In genomic region chr6:131765853-131766135, GRCh38 we compare ENCODE assay signal across 24 cellular contexts. TPM values are rescaled to one million over a fixed set of nuclear protein-coding genes. Genes with fewer than 3 reads are reported as not detected.
DNase-seq lines count a peak whose midpoint lies in the region; FAIRE-seq and TF ChIP-seq lines count a peak whose summit lies in the region.
"Had no signal": no experiment of that assay in that cellular context is flagged by ENCODE, and none has a peak within 500 bp of the region (broad histone marks: within the 10 kb centered on the region; RNA-seq: fewer than 3 reads in every experiment).

No MANE protein-coding gene starts in this region.

- POLR2A ChIA-PET in A673 (lab: Charles Lee; ENCODE audit: low non-redundant PET), result no interaction called here

- H2AFZ ChIP-seq in astrocyte (ENCODE audit: low read depth, low read length), result no peak overlapping the region

- H3K4me1 ChIP-seq in A673 (ENCODE audit: insufficient read depth, low read length, poor library complexity, severe bottlenecking), result peaks cover 51% of the 10 kb centered on the region
- peaks cover 9% of the 10 kb centered on the region for H3K4me1 ChIP-seq in astrocyte (ENCODE audit: insufficient read depth, low read length)
- H3K4me1 ChIP-seq in skeletal muscle satellite cell (ENCODE audit: control insufficient read depth, insufficient read depth, low read length), result peaks cover 41% of the 10 kb centered on the region
- H3K4me1 ChIP-seq in BE2C, result no peaks in the 10 kb centered on the region
- H3K4me1 ChIP-seq: A549 had no signal

- H3K4me2 ChIP-seq in astrocyte (ENCODE audit: low read length) (no peak overlapping the region), skeletal muscle satellite cell (ENCODE audit: low read length) (peak overlapping the region; percentile 2)
- H3K4me2 ChIP-seq: A549 had no signal

- DNase-seq in A673 (ENCODE audit: low spot score) (no peak), HFFc6 (no peak), astrocyte (ENCODE audit: low read depth) (no peak), NCI-H2081 (lab: John Stamatoyannopoulos, UW) (no peak), BE2C (no peak)
- no peak for DNase-seq in activated effector memory CD4-positive, alpha-beta T cell treated with Interleukin-2 at 50 U/mL for 16 hours
- DNase-seq in activated naive CD4-positive, alpha-beta T cell treated with anti-CD3 and anti-CD28 coated beads for 36 hours, result no peak
- DNase-seq: C1 segment of cervical spinal cord; CD8-positive, alpha-beta memory T cell; DMS53; EL; GOT3; KBM-7; NCI-H1105 treated with DMSO at 0.1 percent for 48 hours; NCI-H1694 treated with DMSO at 0.1 percent for 48 hours; NCI-H226; NCI-H524; NCI-H82; RPMI8226; SJCRH30 had no signal

- no peaks in the 10 kb centered on the region for H3K9me3 ChIP-seq in A673 (ENCODE audit: low read depth, low read length, poor library complexity, severe bottlenecking)
- no peaks in the 10 kb centered on the region for H3K9me3 ChIP-seq in astrocyte (ENCODE audit: insufficient read depth, low read depth, low read length)
- no peaks in the 10 kb centered on the region for H3K9me3 ChIP-seq in skeletal muscle satellite cell (replicated peaks; ENCODE audit: low read length)
- no peaks in the 10 kb centered on the region for H3K9me3 ChIP-seq in BE2C
- H3K9me3 ChIP-seq: A549, SJCRH30 had no signal

- no peak overlapping the region for H3K4me3 ChIP-seq in A673 (ENCODE audit: low read depth, low read length, poor library complexity, severe bottlenecking)
- no peak overlapping the region for H3K4me3 ChIP-seq in astrocyte (ENCODE audit: insufficient read depth, low read depth, low read length)
- H3K4me3 ChIP-seq in skeletal muscle satellite cell (ENCODE audit: low read length), result no peak overlapping the region
- H3K4me3 ChIP-seq in BE2C (ENCODE audit: low read depth, low read length), result no peak overlapping the region
- H3K4me3 ChIP-seq: A549, GM12878, SJCRH30 had no signal

- no peaks in the 10 kb centered on the region for H3K27me3 ChIP-seq in A673 (replicated peaks; ENCODE audit: insufficient read depth, low read depth, low read length, poor library complexity)
- no peaks in the 10 kb centered on the region for H3K27me3 ChIP-seq in astrocyte (ENCODE audit: insufficient read depth, low read length)
- no peaks in the 10 kb centered on the region for H3K27me3 ChIP-seq in skeletal muscle satellite cell (ENCODE audit: control insufficient read depth, insufficient read depth, low read length)
- H3K27me3 ChIP-seq in BE2C, result no peaks in the 10 kb centered on the region; the same call in 1 of the 2 replicates
- H3K27me3 ChIP-seq: SJCRH30 had no signal

- H3K36me3 ChIP-seq in A673 (ENCODE audit: insufficient read depth, low read length, poor library complexity, severe bottlenecking) (no peaks in the 10 kb centered on the region), astrocyte (ENCODE audit: insufficient read depth, low read length) (no peaks in the 10 kb centered on the region), skeletal muscle satellite cell (ENCODE audit: insufficient read depth, low read length) (no peaks in the 10 kb centered on the region), BE2C (no peaks in the 10 kb centered on the region)
- H3K36me3 ChIP-seq: SJCRH30 had no signal

- H3K79me2 ChIP-seq in astrocyte (ENCODE audit: insufficient read depth, low read length), result no peaks in the 10 kb centered on the region

- no peak for FAIRE-seq in astrocyte (lab: Jason Lieb, UNC)
- FAIRE-seq: A549, GM12878, GM19239 had no signal

- H3K4me1 Mint-ChIP-seq in HFFc6 (ENCODE audit: low read depth) (peaks cover 63% of the 10 kb centered on the region), astrocyte (ENCODE audit: low read depth, unreplicated experiment) (peaks cover 29% of the 10 kb centered on the region)
- H3K4me1 Mint-ChIP-seq in activated naive CD4-positive, alpha-beta T cell treated with anti-CD3 and anti-CD28 coated beads for 36 hours (ENCODE audit: low read depth), result no peaks in the 10 kb centered on the region
- H3K4me1 Mint-ChIP-seq: CD8-positive, alpha-beta memory T cell had no signal

- H3K9me3 Mint-ChIP-seq in HFFc6, result peaks cover 3% of the 10 kb centered on the region; the same call in 1 of the 2 replicates
- peaks cover 2% of the 10 kb centered on the region for H3K9me3 Mint-ChIP-seq in astrocyte (ENCODE audit: unreplicated experiment)
- no peaks in the 10 kb centered on the region for H3K9me3 Mint-ChIP-seq in activated naive CD4-positive, alpha-beta T cell treated with anti-CD3 and anti-CD28 coated beads for 36 hours
- H3K9me3 Mint-ChIP-seq: CD8-positive, alpha-beta memory T cell had no signal

- peak overlapping the region; percentile 56 for H3K27ac Mint-ChIP-seq in HFFc6
- peak overlapping the region; percentile 91 for H3K27ac Mint-ChIP-seq in astrocyte (ENCODE audit: unreplicated experiment)
- no peak overlapping the region for H3K27ac Mint-ChIP-seq in activated naive CD4-positive, alpha-beta T cell treated with anti-CD3 and anti-CD28 coated beads for 36 hours
- H3K27ac Mint-ChIP-seq: CD8-positive, alpha-beta memory T cell had no signal

- CTCF ChIA-PET in A673 (lab: Charles Lee), result no interaction called here
- CTCF ChIA-PET in activated naive CD4-positive, alpha-beta T cell treated with anti-CD3 and anti-CD28 coated beads for 36 hours (lab: Charles Lee), result no interaction called here

- H3K9ac ChIP-seq in astrocyte (ENCODE audit: low read length), result no peak overlapping the region
- H3K9ac ChIP-seq in skeletal muscle satellite cell (ENCODE audit: low read depth, low read length), result peak overlapping the region; percentile 53

- intact Hi-C loops in A673 (cut with micrococcal nuclease; ENCODE audit: unreplicated experiment), result no loop called here
- intact Hi-C loops in activated naive CD4-positive, alpha-beta T cell treated with anti-CD3 and anti-CD28 coated beads for 36 hours (cut with micrococcal nuclease), result no loop called here

- BruUV-seq in A673 (replicated peaks; lab: Mats Ljungman, UMichigan), result no TSS peak

- H3K4me3 Mint-ChIP-seq in HFFc6, result peak overlapping the region; percentile 30; the same call in 1 of the 2 replicates
- no peak overlapping the region for H3K4me3 Mint-ChIP-seq in astrocyte (ENCODE audit: unreplicated experiment)
- H3K4me3 Mint-ChIP-seq in activated naive CD4-positive, alpha-beta T cell treated with anti-CD3 and anti-CD28 coated beads for 36 hours, result no peak overlapping the region

- peaks cover 4% of the 10 kb centered on the region; the same call in 1 of the 2 replicates for H3K36me3 Mint-ChIP-seq in HFFc6 (ENCODE audit: low read depth)
- H3K36me3 Mint-ChIP-seq in astrocyte (ENCODE audit: low read depth, unreplicated experiment), result no peaks in the 10 kb centered on the region
- no peaks in the 10 kb centered on the region for H3K36me3 Mint-ChIP-seq in activated naive CD4-positive, alpha-beta T cell treated with anti-CD3 and anti-CD28 coated beads for 36 hours (ENCODE audit: low read depth)

- H3K27me3 Mint-ChIP-seq in HFFc6 (ENCODE audit: insufficient read depth) (no peaks in the 10 kb centered on the region; the same call in 1 of the 2 replicates), astrocyte (ENCODE audit: low read depth, unreplicated experiment) (peaks cover 3% of the 10 kb centered on the region)
- H3K27me3 Mint-ChIP-seq in activated naive CD4-positive, alpha-beta T cell treated with anti-CD3 and anti-CD28 coated beads for 36 hours (ENCODE audit: low read depth), result peaks cover 7% of the 10 kb centered on the region

- TF ChIP-seq CTCF in A673 (conservative IDR thresholded peaks at IDR 0.05; ENCODE audit: low read depth, low read length) (no peak), HFFc6 (IDR thresholded peaks at IDR 0.05) (no peak), astrocyte (IDR thresholded peaks at IDR 0.05; ENCODE audit: insufficient read depth, low read depth, low read length) (no peak), BE2C (IDR thresholded peaks at IDR 0.05; ENCODE audit: low read depth, low read length) (no peak)

- H3K27ac ChIP-seq in A673 (ENCODE audit: low read depth, low read length, poor library complexity, severe bottlenecking) (peak overlapping the region; percentile 18), astrocyte (ENCODE audit: low read depth, low read length) (no peak overlapping the region)
- H3K27ac ChIP-seq: A549 had no signal

- H4K20me1 ChIP-seq in astrocyte (ENCODE audit: insufficient read depth, low read length), result no peaks in the 10 kb centered on the region

RNA-seq across cellular contexts. Expression of gene ENPP1, which starts 42.0 kb away (rescaled TPM):
- 19.5 and 20.5 TPM in 2 replicates for total RNA-seq in A673 (2021)
- 10 to 100 TPM; 30.1 to 39.5 (median 36.3) TPM for total RNA-seq in HFFc6 (2021; fragmentation: NEBNext Ultra II Directional; extraction: Animal tissue kit (Norgen Biotek cat#: 25700))
- 7.1 and 8.9 TPM in 2 replicates for total RNA-seq in astrocyte
- 6.1 and 7.4 TPM in 2 replicates for total RNA-seq in skeletal muscle satellite cell (2012; rRNA removed)
- under 1 TPM in 1 of 2 experiments, not detected in 1; 0.19 TPM for total RNA-seq in activated naive CD4-positive, alpha-beta T cell treated with anti-CD3 and anti-CD28 coated beads for 36 hours
- polyA plus RNA-seq in BE2C (2012; ENCODE audit: insufficient read depth, insufficient read length, low read depth), result 0.09 TPM

RNA-seq across cellular contexts. Expression of gene CTAGE9, which starts 55.0 kb away (rescaled TPM):
- total RNA-seq in A673 (2021) (not detected in 2 replicates), astrocyte (not detected in 2 replicates)
- not detected for total RNA-seq in HFFc6 (2021; fragmentation: NEBNext Ultra II Directional; extraction: Animal tissue kit (Norgen Biotek cat#: 25700))
- not detected in 2 replicates for total RNA-seq in skeletal muscle satellite cell (2012; rRNA removed)
- not detected for total RNA-seq in activated naive CD4-positive, alpha-beta T cell treated with anti-CD3 and anti-CD28 coated beads for 36 hours
- not detected for polyA plus RNA-seq in BE2C (2012; ENCODE audit: insufficient read depth, insufficient read length, low read depth)
- total RNA-seq: CD8-positive, alpha-beta memory T cell; SJCRH30 had no signal
- polyA plus RNA-seq: A549; CD8-positive, alpha-beta memory T cell; GM12878 had no signal
